In genomic region chr2:54723300-54724149, GRCh38 we compare ENCODE assay signal across 8 cellular contexts. TPM values are rescaled to one million over a fixed set of nuclear protein-coding genes. Genes with fewer than 3 reads are reported as not detected.
A peak's percentile ranks its signal among the peaks of the same experiment; 100 is the strongest.
DNase-seq lines count a peak whose midpoint lies in the region; TF ChIP-seq lines count a peak whose summit lies in the region.

Gene EML6 (plus strand): TSS chr2:54723662. CDS start chr2:54725062, 1,400 bp downstream.

- H3K14ac ChIP-seq in H9 (ENCODE audit: insufficient read depth, low read length): peak within 1 kb of the TSS; percentile 79; the same call in 1 of the 2 replicates

- no peak within 1 kb of the TSS for H2BK15ac ChIP-seq in H9 (ENCODE audit: low read depth, low read length)

- H3K9me2 ChIP-seq in neural cell (ENCODE audit: insufficient read depth, low read length): no peaks in the 10 kb centered on the region

- H3K36me3 ChIP-seq in neural cell (ENCODE audit: insufficient read depth, low read length): no peaks in the 10 kb centered on the region
- no peaks in the 10 kb centered on the region for H3K36me3 ChIP-seq in stomach

- H3K9me3 Mint-ChIP-seq in H9: no peaks in the 10 kb centered on the region; a peak in 1 of 5 replicates

- H3K4ac ChIP-seq in H9 (ENCODE audit: low read depth, low read length): no peak within 1 kb of the TSS

- peak; percentile 41 for TF ChIP-seq RAD21 in neural cell (conservative IDR thresholded peaks at IDR 0.05)

- peak in 2 of 4 donors; percentile 38 to 48 for TF ChIP-seq POLR2A in stomach (IDR thresholded peaks at IDR 0.05)

- H3K27me3 ChIP-seq in H9 (ENCODE audit: insufficient read depth, low read length) (peaks cover 22% of the 10 kb centered on the region; the same call in 1 of the 2 replicates), neural cell (ENCODE audit: insufficient read depth, low read depth, low read length) (peaks cover 5% of the 10 kb centered on the region), stomach (peaks cover 0 to 20% (median 11%) of the 10 kb centered on the region in 3 donors)

- H3K23me2 ChIP-seq in H9 (ENCODE audit: insufficient read length, low read depth, low read length, poor library complexity, severe bottlenecking): peaks cover 20% of the 10 kb centered on the region

- H3K56ac ChIP-seq in H9 (ENCODE audit: insufficient read length, low read depth, low read length): no peak within 1 kb of the TSS

- H3K4me1 Mint-ChIP-seq in H9: peaks cover 10 to 14% of the 10 kb centered on the region in 2 experiments

- H3K4me1 ChIP-seq in H9 (ENCODE audit: insufficient read depth, low read length) (no peaks in the 10 kb centered on the region), stomach (peaks cover 7 to 26% (median 22%) of the 10 kb centered on the region in 4 donors)

- H3K18ac ChIP-seq in H9 (ENCODE audit: insufficient read length, low read depth, low read length): no peak within 1 kb of the TSS

- H3F3A ChIP-seq in neural cell (ENCODE audit: insufficient read depth, low read length, poor library complexity, severe bottlenecking): peaks cover 3% of the 10 kb centered on the region

- TF ChIP-seq CTCF in H9 (conservative IDR thresholded peaks at IDR 0.05) (peak; percentile 43; the same call in 2 of the 3 replicates), fibroblast of villous mesenchyme (IDR thresholded peaks at IDR 0.05; ENCODE audit: insufficient read depth, low read depth, low read length) (peak; percentile 32), neural cell (IDR thresholded peaks at IDR 0.05; ENCODE audit: poor library complexity, severe bottlenecking) (peak; percentile 77), stomach (IDR thresholded peaks at IDR 0.05) (peak in 2 of 7 experiments; percentile 15 to 32)

- H3K23ac ChIP-seq in H9 (ENCODE audit: insufficient read length, low read depth, low read length): no peak within 1 kb of the TSS

- H3K4me3 Mint-ChIP-seq in H9: peak within 1 kb of the TSS; percentile 91 to 92

- H3K9me3 ChIP-seq in H9 (ENCODE audit: control insufficient read depth, low read depth, low read length): no peaks in the 10 kb centered on the region
- no peaks in the 10 kb centered on the region for H3K9me3 ChIP-seq in neural cell (ENCODE audit: low read length)
- H3K9me3 ChIP-seq in stomach: no peaks in the 10 kb centered on the region

- no peak within 1 kb of the TSS for H2AK5ac ChIP-seq in H9 (ENCODE audit: insufficient read length, low read length)

- no CpG with 5 or more reads among the region's 91 CpGs for WGBS in H9 (ENCODE audit: extremely low coverage, insufficient read length, low lambda C conversion rate)
- 0 to 1% (median 0%) methylated on average over 45 to 91 of the region's 91 CpGs for WGBS in stomach, 5 donors

- intact Hi-C loops in stomach (cut with DNase I; ENCODE audit: low total_unique reads): no loop called here

- H2BK20ac ChIP-seq in H9 (ENCODE audit: low read depth, low read length, poor library complexity, severe bottlenecking): no peak within 1 kb of the TSS

- H4K5ac ChIP-seq in H9 (ENCODE audit: insufficient read length, low read depth, low read length): no peak within 1 kb of the TSS

- peak within 1 kb of the TSS; percentile 97 for H3K4me2 ChIP-seq in H9 (ENCODE audit: insufficient read depth, insufficient read length, low read length)
- peak within 1 kb of the TSS; percentile 93 for H3K4me2 ChIP-seq in neural cell (ENCODE audit: low read length)

- H3K79me2 ChIP-seq in H9 (ENCODE audit: insufficient read depth, low read length): no peaks in the 10 kb centered on the region
- no peaks in the 10 kb centered on the region for H3K79me2 ChIP-seq in neural cell (replicated peaks; ENCODE audit: insufficient read depth, low read length)

- H3K9ac ChIP-seq in H9 (ENCODE audit: extremely low read depth, insufficient read length, low read length) (peak within 1 kb of the TSS; percentile 77), neural cell (ENCODE audit: low read length) (peak within 1 kb of the TSS; percentile 70)

- H3K27ac ChIP-seq in H9 (ENCODE audit: insufficient read length, low read depth, low read length): no peak within 1 kb of the TSS
- peak within 1 kb of the TSS; percentile 60 for H3K27ac ChIP-seq in neural cell (ENCODE audit: low read length)
- peak within 1 kb of the TSS; percentile 76 to 87 (median 84) for H3K27ac ChIP-seq in stomach

- H3K4me3 ChIP-seq in fibroblast of villous mesenchyme (ENCODE audit: low read depth, low read length) (peak within 1 kb of the TSS; percentile 81), neural cell (ENCODE audit: low read length) (peak within 1 kb of the TSS; percentile 91), stomach (peak within 1 kb of the TSS; percentile 73 to 85 (median 80))

- H3K27ac Mint-ChIP-seq in H9: peak within 1 kb of the TSS in 2 of 3 experiments; percentile 48 to 92; a peak in 3 of 7 replicates

- peak within 1 kb of the TSS; percentile 35 for H2AFZ ChIP-seq in H9 (ENCODE audit: low read length)
- peak within 1 kb of the TSS; percentile 79 for H2AFZ ChIP-seq in neural cell (ENCODE audit: low read depth, low read length)

- H3K36me3 Mint-ChIP-seq in H9 (ENCODE audit: insufficient read depth in 1 of 3, low read depth in 3 of 3): peaks cover 0 to 2% (median 0%) of the 10 kb centered on the region in 3 experiments; a peak in 1 of 7 replicates

- H4K8ac ChIP-seq in H9 (replicated peaks; ENCODE audit: insufficient read length, low read depth, low read length): no peak within 1 kb of the TSS

- H3T11ph ChIP-seq in H9 (ENCODE audit: low read length): no peak within 1 kb of the TSS

- H4K20me1 ChIP-seq in H9 (ENCODE audit: control insufficient read depth, insufficient read depth, insufficient read length) (no peaks in the 10 kb centered on the region), neural cell (ENCODE audit: insufficient read depth) (no peaks in the 10 kb centered on the region)

- no peak within 1 kb of the TSS for H2BK5ac ChIP-seq in H9 (ENCODE audit: insufficient read length, low read length)

- H3K27me3 Mint-ChIP-seq in H9 (ENCODE audit: low read depth): peaks cover 62% of the 10 kb centered on the region

- no peak within 1 kb of the TSS for H2BK120ac ChIP-seq in H9 (ENCODE audit: low read depth, low read length, poor library complexity, severe bottlenecking)

- DNase-seq in ELR (ENCODE audit: low read depth) (peak; percentile 99), H9 (peak; percentile 99), M059J (ENCODE audit: low read depth) (peak; percentile 98), SHP77 (lab: John Stamatoyannopoulos, UW) (peak; percentile 100), activated gamma-delta T cell treated with Interleukin-2 at 50 U/mL for 16 hours (peak; percentile 98), fibroblast of villous mesenchyme (ENCODE audit: low read depth) (peak; percentile 98), stomach (peak; percentile 98)

- H3K79me1 ChIP-seq in H9 (ENCODE audit: insufficient read depth, low read depth, low read length, poor library complexity, severe bottlenecking): no peaks in the 10 kb centered on the region

- TF ChIP-seq EP300 in neural cell (conservative IDR thresholded peaks at IDR 0.05; ENCODE audit: poor library complexity, severe bottlenecking): peak; percentile 39
- TF ChIP-seq EP300 in stomach (IDR thresholded peaks at IDR 0.05): no peak

- no peak within 1 kb of the TSS for H2BK12ac ChIP-seq in H9 (ENCODE audit: insufficient read length, low read depth, low read length)

- no peak within 1 kb of the TSS for H4K91ac ChIP-seq in H9 (ENCODE audit: insufficient read length, low read depth, low read length)

TF ChIP-seq in neural cell, 6 proteins besides CTCF, POLR2A, EP300 and RAD21:
- TF ChIP-seq MXI1 (conservative IDR thresholded peaks at IDR 0.05; ENCODE audit: poor library complexity, severe bottlenecking): peak; percentile 92
- peak; percentile 59 for TF ChIP-seq REST (IDR thresholded peaks at IDR 0.05; ENCODE audit: borderline replicate concordance)
- no peak for TF ChIP-seq SMC3 (conservative IDR thresholded peaks at IDR 0.05; ENCODE audit: poor library complexity)
- no peak for TF ChIP-seq EZH2 (IDR thresholded peaks at IDR 0.05; ENCODE audit: borderline replicate concordance, insufficient read depth, low read length, poor library complexity, severe bottlenecking)
- peak; percentile 28 for TF ChIP-seq TAF1 (IDR thresholded peaks at IDR 0.05; ENCODE audit: low read depth)
- peak; percentile 54 for TF ChIP-seq POLR2AphosphoS5 (IDR thresholded peaks at IDR 0.05)

RNA-seq across cellular contexts. Expression of gene EML6, which starts in this region (rescaled TPM):
- total RNA-seq in H9 (2021): 0.64 and 1.5 TPM in 2 replicates
- 1.6 and 1.7 TPM in 2 replicates for total RNA-seq in M059J (2014; rRNA removed; shearing (Covaris generic))
- 0.32 and 1.3 TPM in 2 replicates for total RNA-seq in fibroblast of villous mesenchyme
- polyA plus RNA-seq in neural cell: 9.9 and 13.4 TPM in 2 replicates
- polyA minus RNA-seq in neural cell: 19.6 and 26.8 TPM in 2 replicates
- total RNA-seq in stomach: 10 to 100 TPM in 1 of 5 donors, 1 to 10 TPM in 3, under 1 TPM in 1; 0.45 to 10.1 (median 2.2) TPM
- 1 to 10 TPM in 2 of 3 donors, not detected in 1; 1.3 to 1.6 TPM for polyA plus RNA-seq in stomach
